In the genomic region with DNA sequence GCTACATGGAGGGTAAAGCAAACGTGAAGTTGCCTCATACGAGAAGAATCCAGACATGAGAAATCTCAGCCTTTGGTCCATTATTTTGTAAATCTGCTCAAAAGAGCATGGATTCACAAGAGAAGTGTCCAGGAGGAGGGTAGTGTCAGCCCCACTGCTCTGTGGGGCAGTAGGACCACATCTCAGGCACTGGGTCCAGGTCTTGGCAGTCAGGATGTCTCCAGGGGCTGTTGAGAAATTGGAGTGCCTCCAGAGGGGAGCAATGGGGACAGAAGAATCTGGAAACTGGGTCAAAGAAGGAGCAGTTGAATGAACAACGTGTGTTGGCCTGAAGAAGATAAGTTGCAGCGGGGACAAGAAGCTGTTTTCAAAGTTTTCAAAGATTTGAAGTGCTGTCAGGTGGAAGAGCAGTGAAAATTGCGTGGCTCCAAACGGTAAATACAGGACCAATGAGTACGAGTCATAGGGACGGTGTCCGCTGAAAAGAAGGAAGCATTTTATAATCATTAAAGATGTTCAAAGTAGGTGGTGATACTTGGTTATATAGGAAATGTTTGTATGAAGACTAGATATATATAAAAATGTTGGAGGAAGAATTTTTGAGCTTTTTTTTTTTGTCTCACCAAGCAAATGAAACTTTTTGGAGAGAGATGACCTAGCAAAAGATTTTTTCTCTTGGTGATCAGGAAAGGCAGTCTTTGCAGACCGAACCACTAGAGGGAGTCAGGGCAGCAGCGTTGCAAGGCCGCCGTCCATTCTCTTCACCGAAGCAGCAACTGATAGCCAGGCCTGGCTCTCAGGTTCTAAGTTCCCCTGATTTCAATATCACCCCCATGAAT, we compare ENCODE assay signal across 8 cellular contexts. TPM values are rescaled to one million over a fixed set of nuclear protein-coding genes. Genes with fewer than 3 reads are reported as not detected.
DNase-seq lines count a peak whose midpoint lies in the region; ATAC-seq and TF ChIP-seq lines count a peak whose summit lies in the region.

No MANE protein-coding gene starts in this region.

- H4K20me1 ChIP-seq in DND-41 (ENCODE audit: insufficient read depth, low read length), result no peaks in the 10 kb centered on the region
- H4K20me1 ChIP-seq in neural cell (ENCODE audit: insufficient read depth), result no peaks in the 10 kb centered on the region

- H3K4me2 ChIP-seq in DND-41 (ENCODE audit: insufficient read depth, low read length), result no peak overlapping the region
- no peak overlapping the region for H3K4me2 ChIP-seq in neural cell (ENCODE audit: low read length)

- TF ChIP-seq CTCF in DND-41 (IDR thresholded peaks at IDR 0.05; ENCODE audit: borderline replicate concordance, extremely low read depth, low read length, poor library complexity, severe bottlenecking) (peak; percentile 47), Panc1 (IDR thresholded peaks at IDR 0.05) (peak; percentile 95), fibroblast of mammary gland (conservative IDR thresholded peaks at IDR 0.05; ENCODE audit: control insufficient read depth, insufficient read depth, low read depth, low read length) (peak; percentile 93), neural cell (IDR thresholded peaks at IDR 0.05; ENCODE audit: poor library complexity, severe bottlenecking) (peak; percentile 70)

- H3K9me3 Mint-ChIP-seq in activated T-cell treated with anti-CD3 and anti-CD28 coated beads, Interleukin-2, amount 50 U/mL, for 4 hours, result no peaks in the 10 kb centered on the region

- no peak overlapping the region for H2AFZ ChIP-seq in DND-41 (ENCODE audit: low read depth, low read length)
- H2AFZ ChIP-seq in neural cell (ENCODE audit: low read depth, low read length), result no peak overlapping the region

- H3K36me3 ChIP-seq in DND-41 (ENCODE audit: insufficient read depth, low read length), result no peaks in the 10 kb centered on the region
- H3K36me3 ChIP-seq in Panc1 (ENCODE audit: control insufficient read depth, insufficient read depth, low read length), result no peaks in the 10 kb centered on the region
- no peaks in the 10 kb centered on the region for H3K36me3 ChIP-seq in neural cell (ENCODE audit: insufficient read depth, low read length)
- no peaks in the 10 kb centered on the region for H3K36me3 ChIP-seq in subcutaneous abdominal adipose tissue (ENCODE audit: control insufficient read depth in 5 of 5, insufficient read depth in 5 of 5, low read length in 5 of 5)

- no peak for ATAC-seq in DND-41 (ENCODE audit: insufficient read depth, low read depth)
- ATAC-seq in Panc1, result peak; percentile 96
- ATAC-seq in activated T-cell treated with anti-CD3 and anti-CD28 coated beads, Interleukin-2, amount 50 U/mL, for 4 hours, result peak; percentile 51 to 59
- no peak for ATAC-seq in HG03342 (IDR thresholded peaks at IDR 0.05; ENCODE audit: unreplicated experiment)

- H3K27ac ChIP-seq in DND-41 (ENCODE audit: low read length) (no peak overlapping the region), Panc1 (ENCODE audit: low read length) (no peak overlapping the region), neural cell (ENCODE audit: low read length) (no peak overlapping the region), subcutaneous abdominal adipose tissue (ENCODE audit: low read depth, low read length) (peak overlapping the region; percentile 88)

- intact Hi-C loops in Panc1 (cut with micrococcal nuclease; ENCODE audit: unreplicated experiment), result loop anchor here (1.0 to 10.0 kb wide), 3 partner anchors 95 to 348 kb away; partner anchors contain the start of gene WDR41

- peaks cover 10% of the 10 kb centered on the region for H3K4me1 Mint-ChIP-seq in activated T-cell treated with anti-CD3 and anti-CD28 coated beads, Interleukin-2, amount 50 U/mL, for 4 hours (ENCODE audit: low read depth)

- no peaks in the 10 kb centered on the region for H3K9me3 ChIP-seq in DND-41 (ENCODE audit: insufficient read depth, low read length, severe bottlenecking)
- H3K9me3 ChIP-seq in Panc1 (ENCODE audit: control insufficient read depth, insufficient read depth, low read depth, low read length), result no peaks in the 10 kb centered on the region
- no peaks in the 10 kb centered on the region for H3K9me3 ChIP-seq in neural cell (ENCODE audit: low read length)
- H3K9me3 ChIP-seq in subcutaneous abdominal adipose tissue (ENCODE audit: control insufficient read depth in 5 of 5, low read length in 5 of 5), result peaks cover 0 to 3% (median 0%) of the 10 kb centered on the region in 5 donors

- H3K9ac ChIP-seq in DND-41 (ENCODE audit: low read depth, low read length) (no peak overlapping the region), neural cell (ENCODE audit: low read length) (no peak overlapping the region), subcutaneous abdominal adipose tissue (ENCODE audit: low read length in 5 of 5) (peak overlapping the region in 1 of 5 donors; percentile 6)

- DNase-seq in DND-41 (peak; percentile 6), HK-2 (ENCODE audit: unreplicated experiment) (peak; percentile 33), Panc1 (ENCODE audit: low read depth, low spot score) (peak; percentile 62), fibroblast of mammary gland (ENCODE audit: low read depth) (peak; percentile 83)
- DNase-seq in activated T-cell treated with anti-CD3 and anti-CD28 coated beads, Interleukin-2, amount 50 U/mL, for 4 hours, result peak; percentile 45

- no peaks in the 10 kb centered on the region for H3K79me2 ChIP-seq in DND-41 (ENCODE audit: insufficient read depth, low read length)
- no peaks in the 10 kb centered on the region for H3K79me2 ChIP-seq in neural cell (replicated peaks; ENCODE audit: insufficient read depth, low read length)

- H3K4me1 ChIP-seq in DND-41 (ENCODE audit: insufficient read depth, low read length) (no peaks in the 10 kb centered on the region), Panc1 (ENCODE audit: control insufficient read depth, insufficient read depth, low read length) (peaks cover 3% of the 10 kb centered on the region; the same call in 1 of the 2 replicates), subcutaneous abdominal adipose tissue (ENCODE audit: control insufficient read depth in 5 of 5, insufficient read depth in 5 of 5, low read length in 5 of 5) (peaks cover 0 to 38% (median 26%) of the 10 kb centered on the region in 5 donors)

- in situ Hi-C loops in Panc1 (cut with HindIII; ENCODE audit: low pct_unique_long_range_greater_than_20kb, low sequenced_read_pairs), result no loop called here

- H3K4me3 ChIP-seq in DND-41 (ENCODE audit: low read depth in 1 of 2, low read length in 2 of 2) (no peak overlapping the region), Panc1 (ENCODE audit: low read depth in 2 of 2, low read length in 2 of 2) (peak overlapping the region in 1 of 2 experiments; percentile 0; a peak in 1 of 4 replicates), fibroblast of mammary gland (ENCODE audit: control insufficient read depth, low read depth, low read length) (no peak overlapping the region), neural cell (ENCODE audit: low read length) (no peak overlapping the region), subcutaneous abdominal adipose tissue (ENCODE audit: low read depth in 1 of 5, low read length in 5 of 5) (peak overlapping the region in 1 of 5 donors; percentile 11)

- POLR2A ChIA-PET in Panc1 (lab: Charles Lee), result interaction anchor here (0.6 kb wide), 1 partner anchor 11 kb away, joined by 9 read pairs; no protein-coding TSS in a partner anchor

- H3K27me3 Mint-ChIP-seq in activated T-cell treated with anti-CD3 and anti-CD28 coated beads, Interleukin-2, amount 50 U/mL, for 4 hours (ENCODE audit: low read depth), result peaks cover 2% of the 10 kb centered on the region

- CTCF ChIA-PET in Panc1 (lab: Charles Lee), result interaction anchor here (0.6 to 1.0 kb wide), 7 partner anchors 40 to 1990 kb away, joined by 3 to 6 read pairs (median 3); no protein-coding TSS in a partner anchor

- no peak for TF ChIP-seq EP300 in neural cell (conservative IDR thresholded peaks at IDR 0.05; ENCODE audit: poor library complexity, severe bottlenecking)

- no TSS peak for BruUV-seq in Panc1 (replicated peaks; lab: Mats Ljungman, UMichigan)

- no peaks in the 10 kb centered on the region for H3K9me2 ChIP-seq in neural cell (ENCODE audit: insufficient read depth, low read length)

- H3K36me3 Mint-ChIP-seq in activated T-cell treated with anti-CD3 and anti-CD28 coated beads, Interleukin-2, amount 50 U/mL, for 4 hours (ENCODE audit: insufficient read depth), result no peaks in the 10 kb centered on the region

- no peak overlapping the region for H3K4me3 Mint-ChIP-seq in activated T-cell treated with anti-CD3 and anti-CD28 coated beads, Interleukin-2, amount 50 U/mL, for 4 hours

- peak; percentile 73 for TF ChIP-seq RAD21 in neural cell (conservative IDR thresholded peaks at IDR 0.05)

- no peaks in the 10 kb centered on the region for H3F3A ChIP-seq in neural cell (ENCODE audit: insufficient read depth, low read length, poor library complexity, severe bottlenecking)

- H3K27me3 ChIP-seq in DND-41 (ENCODE audit: insufficient read depth, low read length, poor library complexity), result no peaks in the 10 kb centered on the region
- peaks cover 4% of the 10 kb centered on the region; the same call in 1 of the 2 replicates for H3K27me3 ChIP-seq in Panc1 (ENCODE audit: control insufficient read depth, insufficient read depth, low read length)
- no peaks in the 10 kb centered on the region for H3K27me3 ChIP-seq in neural cell (ENCODE audit: insufficient read depth, low read depth, low read length)
- H3K27me3 ChIP-seq in subcutaneous abdominal adipose tissue (ENCODE audit: control insufficient read depth in 5 of 5, insufficient read depth in 4 of 5, low read length in 5 of 5), result no peaks in the 10 kb centered on the region

TF ChIP-seq in neural cell, 6 proteins besides CTCF, POLR2A, EP300 and RAD21:
- TF ChIP-seq SMC3 (conservative IDR thresholded peaks at IDR 0.05; ENCODE audit: poor library complexity), result peak; percentile 76
- TF ChIP-seq TAF1 (IDR thresholded peaks at IDR 0.05; ENCODE audit: low read depth), result no peak

RNA-seq across cellular contexts. Expression of gene ZBED3, which starts 57.1 kb away (rescaled TPM):
- 6.8 TPM for total RNA-seq in Panc1 (2021; ENCODE audit: unreplicated experiment)
- 3.1 TPM for polyA plus RNA-seq in Panc1 (2012; ENCODE audit: insufficient read length)
- total RNA-seq in activated T-cell treated with anti-CD3 and anti-CD28 coated beads, Interleukin-2, amount 50 U/mL, for 4 hours, result 1 to 10 TPM; 1.7 to 3.3 (median 1.9) TPM
- 0.56 and 5.0 TPM in 2 replicates for polyA plus RNA-seq in neural cell
- polyA minus RNA-seq in neural cell, result 4.6 and 7.8 TPM in 2 replicates

Comparison
In these comparisons a context has a peak if more than half of its experiments do, and no peak if none do; other contexts are left out.
1. ATAC-seq: peak in Panc1 (single experiment) and activated T-cell treated with anti-CD3 and anti-CD28 coated beads, Interleukin-2, amount 50 U/mL, for 4 hours (2 of 2); none in DND-41 (single experiment) and HG03342 (single experiment).
2. DNase-seq: peak in every context shown above with its lines; median percentile 83 in fibroblast of mammary gland; 62 in Panc1; 45 in activated T-cell treated with anti-CD3 and anti-CD28 coated beads, Interleukin-2, amount 50 U/mL, for 4 hours; 33 in HK-2; 6 in DND-41.
3. Peak in every context shown above with its lines, with median percentiles within 50 percentile points of each other: CTCF ChIP-seq.